Comparison of ENCODE assay signal across 8 cellular contexts in genomic region chr5:103562084-103562452, GRCh38. TPM values are rescaled to one million over a fixed set of nuclear protein-coding genes. Genes with fewer than 3 reads are reported as not detected.
A peak's percentile ranks its signal among the peaks of the same experiment; 100 is the strongest.
DNase-seq lines count a peak whose midpoint lies in the region; ATAC-seq and TF ChIP-seq lines count a peak whose summit lies in the region.

No MANE protein-coding gene starts in this region.

- 3 to 11% (median 6%) methylated on average over 10 of the region's 10 CpGs for WGBS in stomach, 5 donors

- TF ChIP-seq POLR2A in stomach (IDR thresholded peaks at IDR 0.05) = no peak

- peak overlapping the region; percentile 87 to 96 (median 91) for H3K27ac ChIP-seq in stomach

- H3K27ac Mint-ChIP-seq in activated CD4-positive, alpha-beta T cell treated with anti-CD3 and anti-CD28 coated beads for 36 hours = peak overlapping the region; percentile 93
- H3K27ac Mint-ChIP-seq in activated naive CD4-positive, alpha-beta T cell treated with anti-CD3 and anti-CD28 coated beads, Interleukin-2, amount 50 U/mL, for 72 hours = peak overlapping the region; percentile 84 to 88

- intact Hi-C loops in activated CD4-positive, alpha-beta T cell treated with anti-CD3 and anti-CD28 coated beads for 36 hours (cut with DNase I, micrococcal nuclease) = loop anchor here in 1 of 2 experiments (5.0 kb wide), 1 partner anchor 305 kb away; the partner anchor contains the start of gene MACIR
- intact Hi-C loops in stomach (cut with DNase I; ENCODE audit: low total_unique reads) = no loop called here

- H3K9me3 ChIP-seq in iPS-18c (ENCODE audit: control insufficient read depth, insufficient read depth, low read length) (no peaks in the 10 kb centered on the region), stomach (no peaks in the 10 kb centered on the region)

- peak; percentile 30 for ATAC-seq in activated CD4-positive, alpha-beta T cell treated with anti-CD3 and anti-CD28 coated beads for 36 hours
- peak; percentile 44 for ATAC-seq in HG03066 (IDR thresholded peaks at IDR 0.05; ENCODE audit: low read depth, unreplicated experiment)
- peak; percentile 47 to 56 for ATAC-seq in activated naive CD4-positive, alpha-beta T cell treated with anti-CD3 and anti-CD28 coated beads, Interleukin-2, amount 50 U/mL, for 72 hours

- TF ChIP-seq CTCF in stomach (IDR thresholded peaks at IDR 0.05) = no peak

- TF ChIP-seq EP300 in stomach (IDR thresholded peaks at IDR 0.05) = no peak

- POLR2A ChIA-PET in activated CD4-positive, alpha-beta T cell treated with anti-CD3 and anti-CD28 coated beads for 36 hours (lab: Charles Lee) = no interaction called here

- peak overlapping the region; percentile 84 for H3K4me3 Mint-ChIP-seq in activated CD4-positive, alpha-beta T cell treated with anti-CD3 and anti-CD28 coated beads for 36 hours

- H3K4me1 ChIP-seq in stomach = peaks cover 0 to 14% (median 5%) of the 10 kb centered on the region in 4 donors

- H3K9me3 Mint-ChIP-seq in activated CD4-positive, alpha-beta T cell treated with anti-CD3 and anti-CD28 coated beads for 36 hours (ENCODE audit: low read depth) = no peaks in the 10 kb centered on the region
- no peaks in the 10 kb centered on the region for H3K9me3 Mint-ChIP-seq in activated naive CD4-positive, alpha-beta T cell treated with anti-CD3 and anti-CD28 coated beads, Interleukin-2, amount 50 U/mL, for 72 hours

- H3K36me3 ChIP-seq in stomach = peaks cover 0 to 13% (median 5%) of the 10 kb centered on the region in 4 donors

- H3K27me3 Mint-ChIP-seq in activated CD4-positive, alpha-beta T cell treated with anti-CD3 and anti-CD28 coated beads for 36 hours = no peaks in the 10 kb centered on the region

- no peaks in the 10 kb centered on the region for H3K27me3 ChIP-seq in stomach

- peak; percentile 17 for DNase-seq in activated CD4-positive, alpha-beta T cell treated with anti-CD3 and anti-CD28 coated beads for 36 hours
- no peak for DNase-seq in activated CD4-positive, alpha-beta T cell treated with anti-CD3 and anti-CD28 coated beads for 4 hours
- DNase-seq in activated naive CD4-positive, alpha-beta T cell treated with anti-CD3 and anti-CD28 coated beads, Interleukin-2, amount 50 U/mL, for 72 hours (ENCODE audit: low spot score in 2 of 2) = no peak
- DNase-seq in stomach (no peak), NCI-H446 (lab: John Stamatoyannopoulos, UW) (no peak), GM19238 (ENCODE audit: insufficient read length, low spot score) (no peak)

- CTCF ChIA-PET in activated CD4-positive, alpha-beta T cell treated with anti-CD3 and anti-CD28 coated beads for 36 hours (lab: Charles Lee) = interaction anchor here (1.9 kb wide), 1 partner anchor 8 kb away, joined by 8 read pairs; no protein-coding TSS in a partner anchor

- H3K36me3 Mint-ChIP-seq in activated CD4-positive, alpha-beta T cell treated with anti-CD3 and anti-CD28 coated beads for 36 hours (ENCODE audit: low read depth) = no peaks in the 10 kb centered on the region
- H3K36me3 Mint-ChIP-seq in activated naive CD4-positive, alpha-beta T cell treated with anti-CD3 and anti-CD28 coated beads, Interleukin-2, amount 50 U/mL, for 72 hours = no peaks in the 10 kb centered on the region

- H3K4me3 ChIP-seq in iPS-18c (ENCODE audit: insufficient read depth, low read depth, low read length) = peak overlapping the region; percentile 92
- peak overlapping the region; percentile 57 to 77 (median 63) for H3K4me3 ChIP-seq in stomach

- H3K4me1 Mint-ChIP-seq in activated CD4-positive, alpha-beta T cell treated with anti-CD3 and anti-CD28 coated beads for 36 hours = peaks cover 19% of the 10 kb centered on the region

RNA-seq across cellular contexts. Expression of gene NUDT12, which starts 0.5 kb away (rescaled TPM):
- 1 to 10 TPM; 4.7 to 6.1 TPM for total RNA-seq in activated CD4-positive, alpha-beta T cell treated with anti-CD3 and anti-CD28 coated beads for 36 hours
- 1 to 10 TPM in 1 of 2 donors, under 1 TPM in 1; 0.71 to 5.7 TPM for total RNA-seq in activated naive CD4-positive, alpha-beta T cell treated with anti-CD3 and anti-CD28 coated beads, Interleukin-2, amount 50 U/mL, for 72 hours
- total RNA-seq in stomach = 10 to 100 TPM in 1 of 5 donors, 1 to 10 TPM in 4; 3.2 to 37.1 (median 7.8) TPM
- 10 to 100 TPM in 1 of 3 donors, 1 to 10 TPM in 2; 6.7 to 11.6 (median 8.2) TPM for polyA plus RNA-seq in stomach
